Comparison of ENCODE assay signal across 16 cellular contexts in genomic region chr3:100225883-100226282, GRCh38. TPM values are rescaled to one million over a fixed set of nuclear protein-coding genes. Genes with fewer than 3 reads are reported as not detected.
DNase-seq lines count a peak whose midpoint lies in the region; ATAC-seq and TF ChIP-seq lines count a peak whose summit lies in the region.
"Had no signal": no experiment of that assay in that cellular context is flagged by ENCODE, and none has a peak within 500 bp of the region (broad histone marks: within the 10 kb centered on the region; RNA-seq: fewer than 3 reads in every experiment).

No MANE protein-coding gene starts in this region.

- H2AFZ ChIP-seq in mesenchymal stem cell (ENCODE audit: low read depth, low read length), result no peak overlapping the region

- no peak overlapping the region for H3K9ac ChIP-seq in mesenchymal stem cell (ENCODE audit: low read length)
- H3K9ac ChIP-seq: BLaER1 had no signal

- H2BK5ac ChIP-seq in mesenchymal stem cell (ENCODE audit: low read depth, low read length, poor library complexity, severe bottlenecking), result no peak overlapping the region

- no peaks in the 10 kb centered on the region for H3K79me1 ChIP-seq in mesenchymal stem cell (replicated peaks; ENCODE audit: low read length, poor library complexity, severe bottlenecking)

- CTCF ChIA-PET in activated naive CD4-positive, alpha-beta T cell treated with anti-CD3 and anti-CD28 coated beads for 36 hours (lab: Charles Lee), result interaction anchor here (0.7 kb wide), 1 partner anchor 624 kb away, joined by 5 read pairs; no protein-coding TSS in a partner anchor

- H3K4ac ChIP-seq in mesenchymal stem cell (ENCODE audit: low read depth in 1 of 2, low read length in 2 of 2), result no peak overlapping the region

- no peak overlapping the region for H2AK5ac ChIP-seq in mesenchymal stem cell (ENCODE audit: low read length, severe bottlenecking)

- DNase-seq in left ventricle myocardium inferior, result no peak
- DNase-seq in heart right ventricle, result no peak
- peak; percentile 33 for DNase-seq in mesenchymal stem cell
- DNase-seq in psoas muscle, result no peak
- DNase-seq in A172 (ENCODE audit: low spot score), result no peak
- DNase-seq in activated naive CD4-positive, alpha-beta T cell treated with anti-CD3 and anti-CD28 coated beads for 36 hours, result no peak
- DNase-seq: CD4-positive, alpha-beta memory T cell; DMS153; DMS79; GDM1; GOT3; H9 had no signal

- peak overlapping the region; percentile 55 for H3K27ac ChIP-seq in left ventricle myocardium inferior (replicated peaks)
- H3K27ac ChIP-seq in heart right ventricle, result peak overlapping the region in 2 of 10 donors; percentile 28 to 54
- no peak overlapping the region for H3K27ac ChIP-seq in mesenchymal stem cell (ENCODE audit: low read length, poor library complexity, severe bottlenecking)
- peak overlapping the region; percentile 68 for H3K27ac ChIP-seq in psoas muscle
- H3K27ac ChIP-seq: 22Rv1, BLaER1 had no signal

- no peak overlapping the region for H4K91ac ChIP-seq in mesenchymal stem cell (ENCODE audit: low read length)

- no peak overlapping the region for H3K18ac ChIP-seq in mesenchymal stem cell (ENCODE audit: low read depth in 1 of 2, low read length in 2 of 2)

- H2BK15ac ChIP-seq in mesenchymal stem cell (ENCODE audit: low read depth, poor library complexity, severe bottlenecking), result no peak overlapping the region

- peaks cover 16% of the 10 kb centered on the region for H3K4me1 ChIP-seq in left ventricle myocardium inferior
- peaks cover 0 to 16% (median 7%) of the 10 kb centered on the region in 9 donors for H3K4me1 ChIP-seq in heart right ventricle
- no peaks in the 10 kb centered on the region for H3K4me1 ChIP-seq in mesenchymal stem cell (ENCODE audit: control insufficient read depth, insufficient read depth, low read depth, low read length)
- peaks cover 11% of the 10 kb centered on the region for H3K4me1 ChIP-seq in psoas muscle
- H3K4me1 ChIP-seq: BLaER1 had no signal

- H2BK12ac ChIP-seq in mesenchymal stem cell (ENCODE audit: low read length in 2 of 2), result peak overlapping the region; percentile 23 to 29

- H3K4me2 ChIP-seq in mesenchymal stem cell (ENCODE audit: low read length, poor library complexity, severe bottlenecking), result no peak overlapping the region
- H3K4me2 ChIP-seq: BLaER1 had no signal

- H3K4me3 ChIP-seq in left ventricle myocardium inferior (no peak overlapping the region), heart right ventricle (no peak overlapping the region), mesenchymal stem cell (ENCODE audit: insufficient read depth in 1 of 2, low read depth in 1 of 2, low read length in 2 of 2) (no peak overlapping the region), psoas muscle (no peak overlapping the region)
- H3K4me3 ChIP-seq: BLaER1 had no signal

- H3K36me3 ChIP-seq in left ventricle myocardium inferior (no peaks in the 10 kb centered on the region), heart right ventricle (no peaks in the 10 kb centered on the region), mesenchymal stem cell (ENCODE audit: control insufficient read depth in 1 of 2, insufficient read depth in 2 of 2, low read depth in 1 of 2, low read length in 2 of 2) (no peaks in the 10 kb centered on the region), psoas muscle (ENCODE audit: insufficient read depth in 1 of 2, low read depth in 1 of 2) (no peaks in the 10 kb centered on the region)
- H3K36me3 ChIP-seq: BLaER1 had no signal

- H2BK120ac ChIP-seq in mesenchymal stem cell (ENCODE audit: low read depth, low read length), result no peak overlapping the region

- peak overlapping the region in 1 of 2 experiments; percentile 13 for H3K14ac ChIP-seq in mesenchymal stem cell (ENCODE audit: low read length in 2 of 2)

- no peak overlapping the region for H3K23ac ChIP-seq in mesenchymal stem cell (ENCODE audit: low read length in 2 of 2)

- H3K27ac Mint-ChIP-seq in activated naive CD4-positive, alpha-beta T cell treated with anti-CD3 and anti-CD28 coated beads for 36 hours, result no peak overlapping the region
- H3K27ac Mint-ChIP-seq: CD4-positive, alpha-beta memory T cell; H9 had no signal

- H3K9me3 Mint-ChIP-seq in activated naive CD4-positive, alpha-beta T cell treated with anti-CD3 and anti-CD28 coated beads for 36 hours, result peaks cover 1% of the 10 kb centered on the region

- H3K27me3 ChIP-seq in left ventricle myocardium inferior (ENCODE audit: low read depth), result no peaks in the 10 kb centered on the region
- H3K27me3 ChIP-seq in heart right ventricle, result no peaks in the 10 kb centered on the region
- no peaks in the 10 kb centered on the region for H3K27me3 ChIP-seq in mesenchymal stem cell (ENCODE audit: control insufficient read depth in 1 of 2, insufficient read depth in 1 of 2, low read length in 2 of 2)
- no peaks in the 10 kb centered on the region for H3K27me3 ChIP-seq in psoas muscle (ENCODE audit: insufficient read depth in 3 of 3, low read length in 2 of 3)
- H3K27me3 ChIP-seq: BLaER1 had no signal

- H3K9me3 ChIP-seq in left ventricle myocardium inferior (replicated peaks) (peaks cover 10% of the 10 kb centered on the region), heart right ventricle (peaks cover 0 to 15% (median 1%) of the 10 kb centered on the region in 11 donors), mesenchymal stem cell (ENCODE audit: control insufficient read depth, low read length) (peaks cover 4% of the 10 kb centered on the region), psoas muscle (peaks cover 4% of the 10 kb centered on the region)

- H3K4me3 Mint-ChIP-seq in activated naive CD4-positive, alpha-beta T cell treated with anti-CD3 and anti-CD28 coated beads for 36 hours, result no peak overlapping the region
- H3K4me3 Mint-ChIP-seq: CD14-positive monocyte; CD4-positive, alpha-beta memory T cell; H9 had no signal

- intact Hi-C loops in left ventricle myocardium inferior (cut with micrococcal nuclease), result no loop called here
- intact Hi-C loops in heart right ventricle (cut with DNase I), result no loop called here
- intact Hi-C loops in psoas muscle (cut with DNase I), result no loop called here
- intact Hi-C loops in activated naive CD4-positive, alpha-beta T cell treated with anti-CD3 and anti-CD28 coated beads for 36 hours (cut with micrococcal nuclease), result no loop called here

- ATAC-seq in heart right ventricle (no peak), psoas muscle (no peak), GM19452 (IDR thresholded peaks at IDR 0.05; ENCODE audit: unreplicated experiment) (no peak)

- no peaks in the 10 kb centered on the region for H3K36me3 Mint-ChIP-seq in activated naive CD4-positive, alpha-beta T cell treated with anti-CD3 and anti-CD28 coated beads for 36 hours (ENCODE audit: low read depth)
- H3K36me3 Mint-ChIP-seq: CD14-positive monocyte; CD4-positive, alpha-beta memory T cell had no signal

- H3K4me1 Mint-ChIP-seq in activated naive CD4-positive, alpha-beta T cell treated with anti-CD3 and anti-CD28 coated beads for 36 hours (ENCODE audit: low read depth), result peaks cover 8% of the 10 kb centered on the region
- H3K4me1 Mint-ChIP-seq: CD14-positive monocyte, H9 had no signal

- no peak for TF ChIP-seq CTCF in left ventricle myocardium inferior (IDR thresholded peaks at IDR 0.05; ENCODE audit: borderline replicate concordance)
- no peak for TF ChIP-seq CTCF in heart right ventricle (IDR thresholded peaks at IDR 0.05)
- no peak for TF ChIP-seq CTCF in psoas muscle (IDR thresholded peaks at IDR 0.05)

- H4K8ac ChIP-seq in mesenchymal stem cell (ENCODE audit: low read length), result no peak overlapping the region

- WGBS in heart right ventricle, 2 donors, result 90 to 96% methylated on average over 8 of the region's 8 CpGs
- WGBS in mesenchymal stem cell, result 93% methylated on average over 7 of the region's 8 CpGs
- 90 to 97% (median 94%) methylated on average over 8 of the region's 8 CpGs for WGBS in psoas muscle, 3 donors

- H3K27me3 Mint-ChIP-seq in activated naive CD4-positive, alpha-beta T cell treated with anti-CD3 and anti-CD28 coated beads for 36 hours (ENCODE audit: low read depth), result peaks cover 3% of the 10 kb centered on the region

RNA-seq across cellular contexts. Expression of gene TBC1D23, which starts 34.9 kb away (rescaled TPM):
- total RNA-seq in left ventricle myocardium inferior (35.9 TPM), heart right ventricle (10 to 100 TPM; 23.9 to 40.4 (median 29.8) TPM), psoas muscle (10 to 100 TPM; 36.9 to 47.8 (median 40.5) TPM)
- polyA plus RNA-seq in heart right ventricle (10 to 100 TPM; 18.8 to 20.7 TPM), psoas muscle (10 to 100 TPM in 2 of 3 donors, 1 to 10 TPM in 1; 9.9 to 29.3 (median 19.5) TPM)
- polyA plus RNA-seq in mesenchymal stem cell (2013, experiment 1 of 2), result 28.3 TPM
- polyA plus RNA-seq in mesenchymal stem cell (2013, experiment 2 of 2), result 30.1 TPM
- 49.8 and 57.0 TPM in 2 replicates for total RNA-seq in A172 (2014; rRNA removed; shearing (Covaris generic))
- 10 to 100 TPM; 14.1 to 15.8 TPM for total RNA-seq in activated naive CD4-positive, alpha-beta T cell treated with anti-CD3 and anti-CD28 coated beads for 36 hours
